Comparison of ENCODE assay signal across 8 cellular contexts in genomic region chr6:10414766-10415592, GRCh38. TPM values are rescaled to one million over a fixed set of nuclear protein-coding genes. Genes with fewer than 3 reads are reported as not detected.
DNase-seq lines count a peak whose midpoint lies in the region; ATAC-seq and TF ChIP-seq lines count a peak whose summit lies in the region.

Gene TFAP2A, minus strand, starts transcription at chr6:10415074. Its CDS starts 83 bp downstream, at chr6:10414991.

- TF ChIP-seq CTCF in AG09309 (IDR thresholded peaks at IDR 0.05; ENCODE audit: control insufficient read depth, insufficient read depth, low read depth, low read length, missing control alignments) (peak; percentile 62), lower leg skin (IDR thresholded peaks at IDR 0.05) (no peak)

- no peak for DNase-seq in AG09309 (ENCODE audit: low read depth)
- DNase-seq in HEK293T (ENCODE audit: extremely low spot score), result no peak
- DNase-seq in adipocyte (ENCODE audit: low read depth), result peak; percentile 89
- peak in 1 of 2 donors; percentile 89 for DNase-seq in lower leg skin (ENCODE audit: low spot score in 2 of 2)
- DNase-seq in NCI-H1092 treated with DMSO at 0.1 percent for 48 hours (lab: John Stamatoyannopoulos, UW), result no peak
- DNase-seq in NCI-H2196 (lab: John Stamatoyannopoulos, UW; ENCODE audit: unreplicated experiment), result no peak
- no peak for DNase-seq in hepatic stellate cell (ENCODE audit: low spot score)

- no peaks in the 10 kb centered on the region for H3K9me3 ChIP-seq in adipocyte (ENCODE audit: control insufficient read depth, low read length)

- H3K27me3 ChIP-seq in adipocyte (replicated peaks; ENCODE audit: control insufficient read depth, insufficient read depth, low read length), result peaks cover 83% of the 10 kb centered on the region

- intact Hi-C loops in lower leg skin (cut with DNase I; ENCODE audit: low total_unique reads), result loop anchor here (10.0 kb wide), 3 partner anchors 880 to 1430 kb away; no protein-coding TSS in a partner anchor

- no peaks in the 10 kb centered on the region for H3K36me3 ChIP-seq in adipocyte (ENCODE audit: control insufficient read depth, insufficient read depth, low read length, severe bottlenecking)

- no peak for ATAC-seq in HG03457 (IDR thresholded peaks at IDR 0.05; ENCODE audit: unreplicated experiment)

- no peak for TF ChIP-seq POLR2A in lower leg skin (IDR thresholded peaks at IDR 0.05)

- CTCF ChIA-PET in HEK293T (lab: Yijun Ruan, JAX), result interaction anchor here (0.6 to 3.0 kb wide), 12 partner anchors 9 to 770 kb away, joined by 3 to 15 read pairs (median 3); no protein-coding TSS in a partner anchor

- H3K4me3 ChIP-seq in AG09309 (ENCODE audit: control insufficient read depth, low read depth, low read length) (peak within 1 kb of the TSS; percentile 66), adipocyte (ENCODE audit: low read length) (peak within 1 kb of the TSS; percentile 59), lower leg skin (ENCODE audit: low read depth, poor library complexity, severe bottlenecking) (peak within 1 kb of the TSS; percentile 51)

- H3K4me1 ChIP-seq in adipocyte (ENCODE audit: control insufficient read depth, insufficient read depth, low read length), result peaks cover 21% of the 10 kb centered on the region

- WGBS in lower leg skin, 2 donors, result 1 to 2% methylated on average over 56 of the region's 56 CpGs

- no peak within 1 kb of the TSS for H3K9ac ChIP-seq in adipocyte (ENCODE audit: low read length)

- POLR2A ChIA-PET in HEK293T (lab: Yijun Ruan, JAX), result interaction anchor here (0.5 to 8.7 kb wide), 14 partner anchors 10 to 388 kb away, joined by 3 to 143 read pairs (median 4); no protein-coding TSS in a partner anchor

TF ChIP-seq in HEK293T, 16 proteins besides CTCF, POLR2A, EP300 and RAD21:
- no peak for TF ChIP-seq FOXK2 (IDR thresholded peaks at IDR 0.05)
- TF ChIP-seq BHLHE40 (IDR thresholded peaks at IDR 0.05; ENCODE audit: borderline replicate concordance), result no peak
- no peak for TF ChIP-seq NFRKB (IDR thresholded peaks at IDR 0.05)
- no peak for TF ChIP-seq ARNT (IDR thresholded peaks at IDR 0.05)
- peak; percentile 4; the same call in 1 of the 2 replicates for TF ChIP-seq CTBP1 (IDR thresholded peaks at IDR 0.05; ENCODE audit: borderline replicate concordance)
- no peak for TF ChIP-seq LEF1 (IDR thresholded peaks at IDR 0.05; ENCODE audit: borderline replicate concordance)
- no peak for TF ChIP-seq FOXA1 (IDR thresholded peaks at IDR 0.05)
- TF ChIP-seq TARDBP (IDR thresholded peaks at IDR 0.05), result no peak
- no peak for TF ChIP-seq SP1 (IDR thresholded peaks at IDR 0.05)
- TF ChIP-seq HDGF (IDR thresholded peaks at IDR 0.05; ENCODE audit: borderline replicate concordance), result no peak
- TF ChIP-seq FOXM1 (IDR thresholded peaks at IDR 0.05; ENCODE audit: borderline replicate concordance), result no peak
- TF ChIP-seq PKNOX1 (IDR thresholded peaks at IDR 0.05), result peak; percentile 92

RNA-seq across cellular contexts. Expression of gene TFAP2A, which starts in this region (rescaled TPM):
- total RNA-seq in lower leg skin, result 100 to 1,000 TPM in 1 of 4 donors, 10 to 100 TPM in 3; 62.0 to 123 (median 63.7) TPM
